ENCODE assay signal across 14 cellular contexts in genomic region chr16:19882186-19882585, GRCh38. TPM values are rescaled to one million over a fixed set of nuclear protein-coding genes. Genes with fewer than 3 reads are reported as not detected.
DNase-seq lines count a peak whose midpoint lies in the region; ATAC-seq and TF ChIP-seq lines count a peak whose summit lies in the region.
"Had no signal": no experiment of that assay in that cellular context is flagged by ENCODE, and none has a peak within 500 bp of the region (broad histone marks: within the 10 kb centered on the region; RNA-seq: fewer than 3 reads in every experiment).

No MANE protein-coding gene starts in this region.

- TF ChIP-seq POLR2A in uterus (IDR thresholded peaks at IDR 0.05) = no peak

- intact Hi-C loops in heart right ventricle (cut with DNase I) = loop anchor here in 8 of 10 donors (2.0 to 10.0 kb wide), 9 partner anchors 35 to 240 kb away; partner anchors contain the start of genes IQCK (in 7 of the 8) and KNOP1 (in 7 of the 8)
- intact Hi-C loops in cardiac septum (cut with DNase I) = loop anchor here (2.0 to 10.0 kb wide), 2 partner anchors 41 to 217 kb away; no protein-coding TSS in a partner anchor
- intact Hi-C loops in uterus (cut with DNase I; ENCODE audit: low total_unique reads) = loop anchor here (10.0 kb wide), 2 partner anchors 187 to 287 kb away; no protein-coding TSS in a partner anchor

- DNase-seq in heart right ventricle (no peak), cardiac septum (ENCODE audit: low spot score) (no peak), globus pallidus (ENCODE audit: low spot score) (peak; percentile 82), uterus (no peak), SK-N-DZ (ENCODE audit: low spot score) (no peak)
- no peak for DNase-seq in stimulated activated naive CD4-positive, alpha-beta T cell treated with Interleukin-2 at 50 U/mL for 16 hours (lab: John Stamatoyannopoulos, UW)
- no peak for DNase-seq in effector CD4-positive, alpha-beta T cell
- DNase-seq: DMS153; immature natural killer cell; KBM-7; stimulated activated CD4-positive, alpha-beta T cell treated with anti-CD3 and anti-CD28 coated beads, Interleukin-4, amount 100 ng/mL, for 1 hour; stimulated activated naive CD8-positive, alpha-beta T cell treated with anti-CD3 and anti-CD28 coated beads, Interleukin-15, amount 100 ng/mL, for 72 hours had no signal

- TF ChIP-seq CTCF in heart right ventricle (IDR thresholded peaks at IDR 0.05) = no peak
- TF ChIP-seq CTCF in uterus (IDR thresholded peaks at IDR 0.05) = no peak

- no peak overlapping the region for H2AFZ ChIP-seq in neuron (ENCODE audit: low read depth, low read length)

- H3K36me3 ChIP-seq in heart right ventricle (peaks cover 0 to 34% (median 0%) of the 10 kb centered on the region in 9 donors), neuron (ENCODE audit: insufficient read depth, low read length) (peaks cover 3% of the 10 kb centered on the region), uterus (no peaks in the 10 kb centered on the region)

- H3K9me3 ChIP-seq in heart right ventricle (no peaks in the 10 kb centered on the region), neuron (ENCODE audit: low read length) (peaks cover 4% of the 10 kb centered on the region), uterus (no peaks in the 10 kb centered on the region)
- H3K9me3 ChIP-seq: A549 had no signal

- H3K4me1 ChIP-seq in heart right ventricle (peaks cover 2 to 76% (median 62%) of the 10 kb centered on the region in 9 donors), neuron (ENCODE audit: insufficient read depth, low read length) (peaks cover 33% of the 10 kb centered on the region), uterus (peaks cover 0 to 4% of the 10 kb centered on the region in 2 donors)

- 49 to 56% methylated on average over 9 of the region's 9 CpGs for WGBS in heart right ventricle, 2 donors

- ATAC-seq in heart right ventricle = no peak
- ATAC-seq: A549; stimulated activated naive CD8-positive, alpha-beta T cell treated with anti-CD3 and anti-CD28 coated beads, Interleukin-15, amount 100 ng/mL, for 72 hours had no signal

- H3K4me3 ChIP-seq in heart right ventricle (peak overlapping the region in 9 of 10 donors; percentile 74 to 97 (median 88)), neuron (ENCODE audit: low read length) (peak overlapping the region; percentile 84), uterus (no peak overlapping the region)
- H3K4me3 ChIP-seq: A549 had no signal

- peak overlapping the region; percentile 82 to 97 (median 90) for H3K27ac ChIP-seq in heart right ventricle
- H3K27ac ChIP-seq in uterus = peak overlapping the region; percentile 68 to 73
- H3K27ac ChIP-seq: A549 had no signal

- H3K27me3 ChIP-seq in heart right ventricle (peaks cover 0 to 39% (median 0%) of the 10 kb centered on the region in 7 donors), neuron (ENCODE audit: insufficient read depth, low read length) (no peaks in the 10 kb centered on the region), uterus (no peaks in the 10 kb centered on the region)

RNA-seq across cellular contexts. Expression of gene GPRC5B, which starts 2.5 kb away (rescaled TPM):
- total RNA-seq in heart right ventricle (10 to 100 TPM; 53.4 to 82.4 (median 69.4) TPM), cardiac septum (54.1 TPM), uterus (10 to 100 TPM; 16.5 to 53.0 (median 22.3) TPM)
- polyA plus RNA-seq in heart right ventricle = 100 to 1,000 TPM in 1 of 2 donors, 10 to 100 TPM in 1; 24.1 to 208 TPM
- 11.0 and 12.8 TPM in 2 replicates for polyA plus RNA-seq in SK-N-DZ (2014; cell fraction: cytosol; rRNA removed)
- 11.3 and 12.2 TPM in 2 replicates for polyA plus RNA-seq in SK-N-DZ (2014; cell fraction: nucleus; rRNA removed)
- polyA plus RNA-seq: immature natural killer cell had no signal

Comparison
In these comparisons a context has a peak if more than half of its experiments do, and no peak if none do; other contexts are left out.
1. H3K4me3 ChIP-seq: peak in heart right ventricle (9 of 10) and neuron (single experiment); none in uterus (0 of 2).